In genomic region chr6:139370707-139371345, GRCh38 we compare ENCODE assay signal across 9 cellular contexts. TPM values are rescaled to one million over a fixed set of nuclear protein-coding genes. Genes with fewer than 3 reads are reported as not detected.
DNase-seq lines count a peak whose midpoint lies in the region; ATAC-seq and TF ChIP-seq lines count a peak whose summit lies in the region.
"Had no signal": no experiment of that assay in that cellular context is flagged by ENCODE, and none has a peak within 500 bp of the region (broad histone marks: within the 10 kb centered on the region; RNA-seq: fewer than 3 reads in every experiment).

No MANE protein-coding gene starts in this region.

- H3F3A ChIP-seq in MM.1S (ENCODE audit: insufficient read depth, low read length) = peaks cover 40% of the 10 kb centered on the region

- peaks cover 33% of the 10 kb centered on the region for H3K79me2 ChIP-seq in MM.1S (ENCODE audit: low read length)

- H3K9ac ChIP-seq in BLaER1 treated with 17β-estradiol and CSF1 and Interleukin-3, amounts not matched to agents 10 nM and 100 nM = peak overlapping the region in 10 of 11 experiments; percentile 0 to 96 (median 62); a peak in 13 of 22 replicates
- H3K9ac ChIP-seq in MM.1S (ENCODE audit: low read length) = peak overlapping the region; percentile 39; the same call in 1 of the 2 replicates
- H3K9ac ChIP-seq in neuronal stem cell (ENCODE audit: low read depth, low read length, poor library complexity) = no peak overlapping the region

- no peak overlapping the region for H2BK12ac ChIP-seq in neuronal stem cell (ENCODE audit: low read length)

- H3K4me1 Mint-ChIP-seq in effector memory CD8-positive, alpha-beta T cell (ENCODE audit: low read depth in 2 of 2) = peaks cover 32 to 47% of the 10 kb centered on the region in 2 donors

- H3K4me3 Mint-ChIP-seq in effector memory CD8-positive, alpha-beta T cell = peak overlapping the region; percentile 99 to 100

- peak overlapping the region in 5 of 10 experiments; percentile 84 to 96 (median 89); a peak in 6 of 20 replicates for H3K4me3 ChIP-seq in BLaER1 treated with 17β-estradiol and CSF1 and Interleukin-3, amounts not matched to agents 10 nM and 100 nM
- peak overlapping the region; percentile 98 for H3K4me3 ChIP-seq in MM.1S (ENCODE audit: low read length)
- no peak overlapping the region for H3K4me3 ChIP-seq in neuronal stem cell (ENCODE audit: low read length in 2 of 2)
- H3K4me3 ChIP-seq in lower leg skin (ENCODE audit: low read depth, poor library complexity, severe bottlenecking) = no peak overlapping the region

- no peaks in the 10 kb centered on the region for H3K9me3 ChIP-seq in BLaER1 treated with 17β-estradiol and CSF1 and Interleukin-3, amounts not matched to agents 10 nM and 100 nM (replicated peaks in 1 of 11)
- no peaks in the 10 kb centered on the region for H3K9me3 ChIP-seq in MM.1S (replicated peaks; ENCODE audit: insufficient read depth, low read length)
- H3K9me3 ChIP-seq in neuronal stem cell (replicated peaks in 1 of 2; ENCODE audit: control insufficient read depth in 2 of 2, insufficient read depth in 1 of 2, low read depth in 1 of 2, low read length in 2 of 2) = no peaks in the 10 kb centered on the region

- H2AK5ac ChIP-seq in neuronal stem cell (ENCODE audit: low read depth, low read length) = no peak overlapping the region

- no peak overlapping the region for H2BK5ac ChIP-seq in neuronal stem cell (ENCODE audit: low read length)

- no peak for TF ChIP-seq POLR2A in lower leg skin (IDR thresholded peaks at IDR 0.05)

- H4K8ac ChIP-seq in neuronal stem cell (ENCODE audit: low read depth, low read length) = no peak overlapping the region

- H3K23ac ChIP-seq in neuronal stem cell (ENCODE audit: low read depth, low read length, poor library complexity) = no peak overlapping the region

- DNase-seq in MM.1S (no peak), neuronal stem cell (ENCODE audit: low spot score) (no peak), posterior vena cava (ENCODE audit: low spot score) (no peak), T-helper 9 cell (no peak), lower leg skin (ENCODE audit: low spot score in 2 of 2) (no peak)
- no peak for DNase-seq in effector memory CD8-positive, alpha-beta T cell
- DNase-seq: activated naive CD4-positive, alpha-beta T cell treated with anti-CD3 and anti-CD28 coated beads, Interleukin-2, amount 50 U/mL, for 16 hours had no signal

- peak overlapping the region; percentile 71 to 95 (median 84) for H3K4me2 ChIP-seq in BLaER1 treated with 17β-estradiol and CSF1 and Interleukin-3, amounts not matched to agents 10 nM and 100 nM
- H3K4me2 ChIP-seq in MM.1S (ENCODE audit: low read depth, low read length) (peak overlapping the region; percentile 72), neuronal stem cell (ENCODE audit: insufficient read depth, low read length, poor library complexity, severe bottlenecking) (no peak overlapping the region)

- H3K36me3 ChIP-seq in BLaER1 treated with 17β-estradiol and CSF1 and Interleukin-3, amounts not matched to agents 10 nM and 100 nM = peaks cover 0 to 24% (median 7%) of the 10 kb centered on the region in 11 experiments; a peak in 9 of 22 replicates
- H3K36me3 ChIP-seq in MM.1S (replicated peaks; ENCODE audit: insufficient read depth, low read length) (no peaks in the 10 kb centered on the region), neuronal stem cell (replicated peaks in 1 of 2; ENCODE audit: control insufficient read depth in 2 of 2, insufficient read depth in 2 of 2, low read length in 2 of 2) (peaks cover 2 to 37% of the 10 kb centered on the region in 2 donors)

- H3K4ac ChIP-seq in neuronal stem cell (ENCODE audit: low read length) = no peak overlapping the region

- TF ChIP-seq CTCF in MM.1S (IDR thresholded peaks at IDR 0.05; ENCODE audit: low read length) (no peak), lower leg skin (IDR thresholded peaks at IDR 0.05) (no peak)

- H2BK15ac ChIP-seq in neuronal stem cell (ENCODE audit: low read length) = no peak overlapping the region

- H3K18ac ChIP-seq in neuronal stem cell (ENCODE audit: low read length) = no peak overlapping the region

- no peaks in the 10 kb centered on the region for H3K27me3 ChIP-seq in BLaER1 treated with 17β-estradiol and CSF1 and Interleukin-3, amounts not matched to agents 10 nM and 100 nM
- H3K27me3 ChIP-seq in MM.1S (replicated peaks; ENCODE audit: insufficient read depth, low read length) (no peaks in the 10 kb centered on the region), neuronal stem cell (ENCODE audit: control insufficient read depth in 3 of 3, insufficient read depth in 3 of 3, low read depth in 1 of 3, low read length in 3 of 3) (no peaks in the 10 kb centered on the region)

- intact Hi-C loops in posterior vena cava (cut with DNase I) = loop anchor here (5.0 to 10.0 kb wide), 2 partner anchors 601 to 704 kb away; no protein-coding TSS in a partner anchor
- intact Hi-C loops in lower leg skin (cut with DNase I; ENCODE audit: low total_unique reads) = no loop called here

- no peaks in the 10 kb centered on the region for H3K79me1 ChIP-seq in neuronal stem cell (ENCODE audit: low read depth, low read length)

- H3K4me1 ChIP-seq in BLaER1 treated with 17β-estradiol and CSF1 and Interleukin-3, amounts not matched to agents 10 nM and 100 nM = peaks cover 37 to 51% (median 48%) of the 10 kb centered on the region in 10 experiments
- H3K4me1 ChIP-seq in MM.1S (ENCODE audit: low read length) = peaks cover 25% of the 10 kb centered on the region
- H3K4me1 ChIP-seq in neuronal stem cell (ENCODE audit: control insufficient read depth in 2 of 2, insufficient read depth in 1 of 2, low read depth in 1 of 2, low read length in 2 of 2) = peaks cover 11 to 40% of the 10 kb centered on the region in 2 donors

- H3K27me3 Mint-ChIP-seq in effector memory CD8-positive, alpha-beta T cell = no peaks in the 10 kb centered on the region

- no peak overlapping the region for H2AFZ ChIP-seq in MM.1S (ENCODE audit: low read length)
- H2AFZ ChIP-seq in neuronal stem cell (ENCODE audit: low read length) = no peak overlapping the region

- H3K36me3 Mint-ChIP-seq in effector memory CD8-positive, alpha-beta T cell (ENCODE audit: insufficient read depth) = peaks cover 58% of the 10 kb centered on the region

- no peak overlapping the region for H4K91ac ChIP-seq in neuronal stem cell (ENCODE audit: low read depth, low read length, poor library complexity)

- peak overlapping the region in 2 of 11 experiments; percentile 7 to 25; a peak in 2 of 22 replicates for H3K27ac ChIP-seq in BLaER1 treated with 17β-estradiol and CSF1 and Interleukin-3, amounts not matched to agents 10 nM and 100 nM
- H3K27ac ChIP-seq in MM.1S (ENCODE audit: low read length) = peak overlapping the region; percentile 72; the same call in 1 of the 2 replicates
- peak overlapping the region; percentile 97 for H3K27ac ChIP-seq in neuronal stem cell (replicated peaks; ENCODE audit: low read length)

- WGBS in neuronal stem cell (ENCODE audit: extremely low coverage in 2 of 2, insufficient read length in 2 of 2, insufficient replicate concordance in 1 of 2), 2 donors = no CpG with 5 or more reads among the region's 3 CpGs
- 59 to 61% methylated on average over 3 of the region's 3 CpGs for WGBS in lower leg skin, 2 donors

- H3K9me3 Mint-ChIP-seq in effector memory CD8-positive, alpha-beta T cell = no peaks in the 10 kb centered on the region

- ATAC-seq in effector memory CD8-positive, alpha-beta T cell (replicated peaks) = no peak
- no peak for ATAC-seq in esophagus mucosa

- H3K9me2 ChIP-seq in MM.1S (replicated peaks; ENCODE audit: insufficient read depth, low read length) = no peaks in the 10 kb centered on the region

- H2BK120ac ChIP-seq in neuronal stem cell (ENCODE audit: low read depth, low read length) = no peak overlapping the region

- H3K14ac ChIP-seq in neuronal stem cell (ENCODE audit: low read length) = no peak overlapping the region

- H4K20me1 ChIP-seq in BLaER1 treated with 17β-estradiol and CSF1 and Interleukin-3, amounts not matched to agents 10 nM and 100 nM = peaks cover 15 to 37% (median 31%) of the 10 kb centered on the region in 11 experiments; a peak in 18 of 22 replicates
- no peaks in the 10 kb centered on the region; the same call in 1 of the 2 replicates for H4K20me1 ChIP-seq in MM.1S (ENCODE audit: insufficient read depth, low read length)

- H3K27ac Mint-ChIP-seq in effector memory CD8-positive, alpha-beta T cell = peak overlapping the region; percentile 92 to 100

RNA-seq across cellular contexts. Expression of gene CITED2, which starts 3.6 kb away (rescaled TPM):
- polyA plus RNA-seq in neuronal stem cell (2013, experiment 1 of 2) = 86.8 TPM
- 86.7 TPM for polyA plus RNA-seq in neuronal stem cell (2013, experiment 2 of 2)
- total RNA-seq in posterior vena cava (100 to 1,000 TPM in 1 of 2 donors, 10 to 100 TPM in 1; 85.4 to 132 TPM), esophagus mucosa (27.3 TPM), lower leg skin (100 to 1,000 TPM; 155 to 313 (median 257) TPM)
